ENCODE assay signal across 8 cellular contexts in genomic region chr1:244970661-244971523, GRCh38.
DNase-seq lines count a peak whose midpoint lies in the region; ATAC-seq and TF ChIP-seq lines count a peak whose summit lies in the region.

No MANE protein-coding gene starts in this region.

- H3K4me1 Mint-ChIP-seq in natural killer cell: peaks cover 13 to 14% of the 10 kb centered on the region in 2 donors

- intact Hi-C loops in natural killer cell (cut with micrococcal nuclease): loop anchor here (1.0 to 5.0 kb wide), 8 partner anchors 52 to 1716 kb away; partner anchors contain the start of genes ADSS2, CEP170 and HNRNPU

- peak overlapping the region; percentile 63 for H3K4me3 ChIP-seq in fibroblast of mammary gland (ENCODE audit: control insufficient read depth, low read depth, low read length)

- peak overlapping the region; percentile 98 to 99 for H3K27ac Mint-ChIP-seq in natural killer cell

- ATAC-seq in natural killer cell: peak; percentile 79 to 92 (median 79)

- no peaks in the 10 kb centered on the region for H3K27me3 Mint-ChIP-seq in natural killer cell (ENCODE audit: low read depth in 2 of 2)

- H3K36me3 Mint-ChIP-seq in natural killer cell: no peaks in the 10 kb centered on the region

- peak overlapping the region; percentile 95 for H3K4me3 Mint-ChIP-seq in natural killer cell

- no peaks in the 10 kb centered on the region for H3K9me3 Mint-ChIP-seq in natural killer cell

- TF ChIP-seq CTCF in fibroblast of mammary gland (conservative IDR thresholded peaks at IDR 0.05; ENCODE audit: control insufficient read depth, insufficient read depth, low read depth, low read length) (peak; percentile 41), natural killer cell (IDR thresholded peaks at IDR 0.05) (peak; percentile 19)

- DNase-seq in ELF-1 (ENCODE audit: low read depth, low spot score): peak; percentile 98
- peak; percentile 94 for DNase-seq in GOT3 (lab: John Stamatoyannopoulos, UW)
- peak; percentile 94 for DNase-seq in LHCN-M2 (ENCODE audit: low read depth)
- DNase-seq in RKO (ENCODE audit: low spot score): peak; percentile 90
- peak; percentile 86 to 90 for DNase-seq in activated T-helper 1 cell treated with anti-CD3 and anti-CD28 coated beads, Interleukin-2, amount 50 U/mL, for 16 hours (ENCODE audit: low read depth in 1 of 2, low spot score in 1 of 2)
- DNase-seq in fibroblast of mammary gland (ENCODE audit: low read depth): peak; percentile 95
- peak; percentile 88 for DNase-seq in natural killer cell
- peak; percentile 90 to 99 (median 94) for DNase-seq in stimulated activated naive CD4-positive, alpha-beta T cell (lab: John Stamatoyannopoulos, UW)

Comparison
In these comparisons a context has a peak if more than half of its experiments do, and no peak if none do; other contexts are left out.
1. Peak in every context shown above with its lines: DNase-seq, ATAC-seq and H3K4me3 ChIP-seq.